22 cellular contexts compared by ENCODE assay signal in genomic region chr2:78585849-78586248, GRCh38.
"Had no signal": no experiment of that assay in that cellular context is flagged by ENCODE, and none has a peak within 500 bp of the region (broad histone marks: within the 10 kb centered on the region; RNA-seq: fewer than 3 reads in every experiment).

No MANE protein-coding gene starts in this region.

- H3K27me3 ChIP-seq: colonic mucosa, esophagus muscularis mucosa, foreskin keratinocyte, heart left ventricle, hepatocyte had no signal

- H3K4me1 ChIP-seq: colonic mucosa, esophagus muscularis mucosa, foreskin keratinocyte, heart left ventricle, left ventricle myocardium inferior, lower lobe of right lung had no signal

- H3K27ac Mint-ChIP-seq: dendritic cell treated with granulocyte-macrophage colony-stimulating factor and Interleukin-4, amounts not matched to agents 40 ng/mL and 50 ng/mL, for 4 days; effector memory CD8-positive, alpha-beta T cell; endodermal cell; immature natural killer cell; naive thymus-derived CD4-positive, alpha-beta T cell had no signal

- H3K27me3 Mint-ChIP-seq: dendritic cell treated with granulocyte-macrophage colony-stimulating factor and Interleukin-4, amounts not matched to agents 40 ng/mL and 50 ng/mL, for 4 days; effector memory CD8-positive, alpha-beta T cell; naive thymus-derived CD4-positive, alpha-beta T cell had no signal

- H3K4me3 ChIP-seq: colonic mucosa, esophagus muscularis mucosa, heart left ventricle, hepatocyte, left ventricle myocardium inferior, lower lobe of right lung had no signal

- H3K9me3 Mint-ChIP-seq: dendritic cell treated with granulocyte-macrophage colony-stimulating factor and Interleukin-4, amounts not matched to agents 40 ng/mL and 50 ng/mL, for 4 days; endodermal cell had no signal

- H3K4me1 Mint-ChIP-seq: immature natural killer cell; naive thymus-derived CD4-positive, alpha-beta T cell had no signal

- ATAC-seq: effector memory CD8-positive, alpha-beta T cell; foreskin keratinocyte; heart left ventricle; left colon; left lobe of liver; lower lobe of right lung; naive thymus-derived CD4-positive, alpha-beta T cell had no signal

- H3K27ac ChIP-seq: colonic mucosa, esophagus muscularis mucosa, foreskin keratinocyte, heart left ventricle, hepatocyte, left ventricle myocardium inferior, lower lobe of right lung had no signal

- H3K36me3 ChIP-seq: colonic mucosa, esophagus muscularis mucosa, heart left ventricle, left ventricle myocardium inferior, lower lobe of right lung had no signal

- H3K36me3 Mint-ChIP-seq: immature natural killer cell; naive thymus-derived CD4-positive, alpha-beta T cell had no signal

- H3K4me3 Mint-ChIP-seq: dendritic cell treated with granulocyte-macrophage colony-stimulating factor and Interleukin-4, amounts not matched to agents 40 ng/mL and 50 ng/mL, for 4 days; effector memory CD8-positive, alpha-beta T cell; endodermal cell; immature natural killer cell; naive thymus-derived CD4-positive, alpha-beta T cell had no signal

- H3K9me3 ChIP-seq: colonic mucosa, esophagus muscularis mucosa, heart left ventricle, left ventricle myocardium inferior, lower lobe of right lung had no signal

- H3K4me2 ChIP-seq: hepatocyte had no signal

- H2AFZ ChIP-seq: hepatocyte had no signal

- DNase-seq: colonic mucosa; cortex of kidney; effector CD8-positive, alpha-beta T cell; effector memory CD8-positive, alpha-beta T cell; endodermal cell; foreskin keratinocyte; heart left ventricle; hypothalamus; immature natural killer cell; islet precursor cell; kidney; kidney glomerular epithelial cell; left colon; left ventricle myocardium inferior; lower lobe of right lung; mesendoderm; midbrain; naive thymus-derived CD4-positive, alpha-beta T cell had no signal
